7 cellular contexts compared by ENCODE assay signal in genomic region chr9:109118802-109119438, GRCh38. TPM values are rescaled to one million over a fixed set of nuclear protein-coding genes. Genes with fewer than 3 reads are reported as not detected.
DNase-seq lines count a peak whose midpoint lies in the region; ATAC-seq, FAIRE-seq and TF ChIP-seq lines count a peak whose summit lies in the region.

No MANE protein-coding gene starts in this region.

- H3K27ac Mint-ChIP-seq in naive B cell = peak overlapping the region in 4 of 6 donors; percentile 74 to 91 (median 84)

- peaks cover 3% of the 10 kb centered on the region for H3K36me3 ChIP-seq in H7 (replicated peaks; ENCODE audit: control insufficient read depth, insufficient read depth, low read length)
- peaks cover 22% of the 10 kb centered on the region for H3K36me3 ChIP-seq in SJSA1
- H3K36me3 ChIP-seq in endothelial cell of umbilical vein (ENCODE audit: control insufficient read depth in 2 of 2, extremely low read depth in 1 of 2, insufficient read depth in 2 of 2, low read length in 2 of 2) = no peaks in the 10 kb centered on the region

- H3K4me2 ChIP-seq in endothelial cell of umbilical vein (ENCODE audit: insufficient read depth, low read length) = peak overlapping the region; percentile 72

- H3K4me3 Mint-ChIP-seq in naive B cell = peak overlapping the region; percentile 86 to 96 (median 92)

- intact Hi-C loops in endothelial cell of umbilical vein (cut with micrococcal nuclease) = loop anchor here (1.0 to 10.0 kb wide), 3 partner anchors 9 to 1634 kb away; partner anchors contain the start of genes CTNNAL1 and KLF4

- no peaks in the 10 kb centered on the region for H3K27me3 Mint-ChIP-seq in naive B cell

- TF ChIP-seq POLR2A in endothelial cell of umbilical vein (IDR thresholded peaks at IDR 0.05; ENCODE audit: low read depth, low read length) (no peak), GM12891 (IDR thresholded peaks at IDR 0.05; ENCODE audit: low read depth, low read length) (no peak)

- H2AFZ ChIP-seq in endothelial cell of umbilical vein (ENCODE audit: low read depth, low read length) = no peak overlapping the region

- dilution Hi-C loops in endothelial cell of umbilical vein (cut with MboI; ENCODE audit: extremely low pct_ligation_motif_present, low sequenced_read_pairs) = no loop called here

- no peak for TF ChIP-seq CTCF in endothelial cell of umbilical vein (IDR thresholded peaks at IDR 0.05; ENCODE audit: extremely low read depth in 1 of 2, insufficient read depth in 1 of 2, low read depth in 1 of 2, low read length in 2 of 2)

- H3K36me3 Mint-ChIP-seq in naive B cell = no peaks in the 10 kb centered on the region

- peaks cover 56% of the 10 kb centered on the region for H3K79me2 ChIP-seq in endothelial cell of umbilical vein (ENCODE audit: control insufficient read depth, insufficient read depth, low read length)

- POLR2A ChIA-PET in endothelial cell of umbilical vein (lab: Charles Lee) = interaction anchor here (0.6 to 2.4 kb wide), 2 partner anchors 8 to 10 kb away, joined by 4 to 8 read pairs; no protein-coding TSS in a partner anchor

- no peaks in the 10 kb centered on the region for H3K9me3 ChIP-seq in SJSA1 (replicated peaks)
- no peaks in the 10 kb centered on the region for H3K9me3 ChIP-seq in endothelial cell of umbilical vein (replicated peaks; ENCODE audit: control insufficient read depth, insufficient read depth, low read length)

- H3K9me1 ChIP-seq in endothelial cell of umbilical vein (replicated peaks; ENCODE audit: control insufficient read depth, extremely low read depth, insufficient read depth, low read length) = no peaks in the 10 kb centered on the region

- H3K9me3 Mint-ChIP-seq in naive B cell = no peaks in the 10 kb centered on the region

- peak overlapping the region; percentile 83 for H3K9ac ChIP-seq in endothelial cell of umbilical vein (replicated peaks; ENCODE audit: extremely low read depth, insufficient read depth, low read length)

- ATAC-seq in naive B cell (ENCODE audit: low read depth in 2 of 2) (no peak), GM21786 (IDR thresholded peaks at IDR 0.05; ENCODE audit: unreplicated experiment) (no peak)

- no TSS peak for BruUV-seq in endothelial cell of umbilical vein (replicated peaks; lab: Mats Ljungman, UMichigan)

- peaks cover 34 to 46% (median 36%) of the 10 kb centered on the region in 3 donors for H3K4me1 Mint-ChIP-seq in naive B cell

- H3K27ac ChIP-seq in SJSA1 (no peak overlapping the region), endothelial cell of umbilical vein (ENCODE audit: insufficient read depth, low read depth, low read length) (no peak overlapping the region)

- FAIRE-seq in endothelial cell of umbilical vein (lab: Jason Lieb, UNC) (no peak), GM12891 (lab: Jason Lieb, UNC) (no peak)

- DNase-seq in H7 = peak; percentile 63
- DNase-seq in SJSA1 (ENCODE audit: low read depth in 1 of 2, low spot score in 2 of 2) = peak; percentile 43 to 46
- DNase-seq in endothelial cell of umbilical vein (ENCODE audit: low read depth, low spot score) = peak; percentile 41
- no peak for DNase-seq in naive B cell
- DNase-seq in GM12891 (ENCODE audit: insufficient read length, low spot score) = no peak
- DNase-seq in inferior parietal cortex (ENCODE audit: extremely low spot score) = no peak

- peak overlapping the region; percentile 93 for H3K4me3 ChIP-seq in H7 (ENCODE audit: insufficient read depth, low read depth, low read length)
- H3K4me3 ChIP-seq in SJSA1 = peak overlapping the region; percentile 98
- H3K4me3 ChIP-seq in endothelial cell of umbilical vein (replicated peaks in 1 of 3; ENCODE audit: insufficient read depth in 1 of 3, low read depth in 1 of 3, low read length in 3 of 3) = peak overlapping the region; percentile 61 to 75 (median 74)

- no peaks in the 10 kb centered on the region for H3K27me3 ChIP-seq in H7 (ENCODE audit: control insufficient read depth, insufficient read depth, low read length)
- H3K27me3 ChIP-seq in SJSA1 (replicated peaks) = no peaks in the 10 kb centered on the region
- H3K27me3 ChIP-seq in endothelial cell of umbilical vein (ENCODE audit: control insufficient read depth in 2 of 2, insufficient read depth in 2 of 2, low read length in 2 of 2) = no peaks in the 10 kb centered on the region

- H3K4me1 ChIP-seq in SJSA1 (replicated peaks) (peaks cover 24% of the 10 kb centered on the region), endothelial cell of umbilical vein (ENCODE audit: control insufficient read depth, extremely low read depth, insufficient read depth, low read length) (peaks cover 16% of the 10 kb centered on the region)

- H4K20me1 ChIP-seq in endothelial cell of umbilical vein (replicated peaks; ENCODE audit: control insufficient read depth, extremely low read depth, insufficient read depth, low read length) = no peaks in the 10 kb centered on the region

- CTCF ChIA-PET in endothelial cell of umbilical vein (lab: Charles Lee) = interaction anchor here (1.2 to 2.9 kb wide), 8 partner anchors 9 to 165 kb away, joined by 3 to 16 read pairs (median 8); no protein-coding TSS in a partner anchor

TF ChIP-seq in endothelial cell of umbilical vein, 7 proteins besides CTCF, POLR2A, EP300 and RAD21:
- TF ChIP-seq MAX (IDR thresholded peaks at IDR 0.05; ENCODE audit: insufficient read depth, insufficient read length) (no peak), GATA2 (IDR thresholded peaks at IDR 0.05; ENCODE audit: insufficient read depth, insufficient read length, low read depth, low read length) (no peak), JUN (IDR thresholded peaks at IDR 0.05; ENCODE audit: borderline replicate concordance, insufficient read depth, insufficient read length, low read depth) (no peak), FOS (IDR thresholded peaks at IDR 0.05; ENCODE audit: borderline replicate concordance, insufficient read depth, low read length) (no peak), MYC (IDR thresholded peaks at IDR 0.05; ENCODE audit: low read depth, low read length) (no peak), POLR2AphosphoS5 (IDR thresholded peaks at IDR 0.05; ENCODE audit: insufficient read depth, low read depth, low read length) (no peak), EZH2 (IDR thresholded peaks at IDR 0.05; ENCODE audit: borderline replicate concordance, low read depth, low read length, severe bottlenecking) (no peak)
TF ChIP-seq in endothelial cell of umbilical vein: peak in this region for 0.

TF ChIP-seq in GM12891, 5 proteins besides CTCF, POLR2A, EP300 and RAD21:
- TF ChIP-seq POU2F2 (IDR thresholded peaks at IDR 0.05; ENCODE audit: low read depth, low read length) (no peak), POLR2AphosphoS5 (IDR thresholded peaks at IDR 0.05; ENCODE audit: low read depth, low read length) (no peak), TAF1 (IDR thresholded peaks at IDR 0.05; ENCODE audit: low read depth, low read length) (no peak), PAX5 (IDR thresholded peaks at IDR 0.05; ENCODE audit: insufficient read depth, low read length, severe bottlenecking) (no peak), SPI1 (IDR thresholded peaks at IDR 0.05; ENCODE audit: low read depth, low read length) (no peak)

RNA-seq across cellular contexts. Expression of gene TMEM245, which starts 0.8 kb away (rescaled TPM):
- 30.4 and 46.2 TPM in 2 replicates for total RNA-seq in H7 (2014; rRNA removed; shearing (Covaris generic))
- 26.6 and 45.1 TPM in 2 replicates for total RNA-seq in SJSA1 (2014; rRNA removed; shearing (Covaris generic))
- total RNA-seq in endothelial cell of umbilical vein = 39.4 and 44.2 TPM in 2 replicates
- polyA plus RNA-seq in endothelial cell of umbilical vein (41.7 and 48.0 TPM in 2 replicates), naive B cell (ENCODE audit: low read depth in 6 of 6) (10 to 100 TPM; 11.6 to 34.3 (median 15.9) TPM)
- 22.1 and 22.7 TPM in 2 replicates for polyA plus RNA-seq in endothelial cell of umbilical vein (2011; cell fraction: cytosol; rRNA removed)
- polyA plus RNA-seq in endothelial cell of umbilical vein (2011; cell fraction: nucleus; rRNA removed) = 27.8 and 30.4 TPM in 2 replicates
- 40.4 and 41.8 TPM in 2 replicates for polyA plus RNA-seq in endothelial cell of umbilical vein (2012)
- polyA minus RNA-seq in endothelial cell of umbilical vein = 156 and 175 TPM in 2 replicates
- polyA minus RNA-seq in endothelial cell of umbilical vein (2011; cell fraction: cytosol; rRNA and poly(A)+ RNA removed) = 57.1 TPM
- polyA minus RNA-seq in endothelial cell of umbilical vein (2011; cell fraction: nucleus; rRNA and poly(A)+ RNA removed) = 64.2 and 110 TPM in 2 replicates
- polyA plus RNA-seq in GM12891 (2012; ENCODE audit: low read depth, missing spikeins) = 7.2 TPM

RNA-seq across cellular contexts. Expression of gene FRRS1L, which starts 48.1 kb away (rescaled TPM):
- 0.14 and 0.18 TPM in 2 replicates for total RNA-seq in H7 (2014; rRNA removed; shearing (Covaris generic))
- not detected in 2 replicates for total RNA-seq in SJSA1 (2014; rRNA removed; shearing (Covaris generic))
- total RNA-seq in endothelial cell of umbilical vein = 0.05 TPM in 1 of 2 replicates, not detected in the other
- polyA plus RNA-seq in endothelial cell of umbilical vein (not detected in 2 replicates), naive B cell (ENCODE audit: low read depth in 6 of 6) (not detected)
- 0.04 and 0.07 TPM in 2 replicates for polyA plus RNA-seq in endothelial cell of umbilical vein (2011; cell fraction: cytosol; rRNA removed)
- 0.06 and 0.07 TPM in 2 replicates for polyA plus RNA-seq in endothelial cell of umbilical vein (2011; cell fraction: nucleus; rRNA removed)
- polyA plus RNA-seq in endothelial cell of umbilical vein (2012) = 0.31 and 0.35 TPM in 2 replicates
- 0.06 and 0.17 TPM in 2 replicates for polyA minus RNA-seq in endothelial cell of umbilical vein
- polyA minus RNA-seq in endothelial cell of umbilical vein (2011; cell fraction: cytosol; rRNA and poly(A)+ RNA removed) = not detected
- 0.10 TPM in 2 replicates for polyA minus RNA-seq in endothelial cell of umbilical vein (2011; cell fraction: nucleus; rRNA and poly(A)+ RNA removed)
- not detected for polyA plus RNA-seq in GM12891 (2012; ENCODE audit: low read depth, missing spikeins)

Comparison
In these comparisons a context has a peak if more than half of its experiments do, and no peak if none do; other contexts are left out.
1. DNase-seq: peak in H7 (single experiment), SJSA1 (2 of 2) and endothelial cell of umbilical vein (single experiment); none in naive B cell (single experiment), GM12891 (single experiment) and inferior parietal cortex (single experiment).
2. Peak in every context shown above with its lines, with median percentiles within 50 percentile points of each other: H3K4me3 ChIP-seq.